Comparison of ENCODE assay signal across 1 cellular context in genomic region chr12:66048843-66049537, GRCh38.
TF ChIP-seq lines count a peak whose summit lies in the region.

No MANE protein-coding gene starts in this region.

TF ChIP-seq in HepG2, 621 proteins besides CTCF, POLR2A, EP300 and RAD21 (continued from another document and continues in another):
- TF ChIP-seq FOXO4 (CRISPR knock-in tag; conservative IDR thresholded peaks at IDR 0.05) (no peak), MIXL1 (CRISPR knock-in tag; IDR thresholded peaks at IDR 0.05) (peak; percentile 95), FOXA3 (CRISPR knock-in tag; IDR thresholded peaks at IDR 0.05) (peak; percentile 97), SKI (IDR thresholded peaks at IDR 0.05; ENCODE audit: partially characterized antibody) (peak; percentile 74), ATF7 (IDR thresholded peaks at IDR 0.05) (peak; percentile 41; the same call in 1 of the 2 replicates), ATF7 (CRISPR knock-in tag; IDR thresholded peaks at IDR 0.05) (no peak; the same call in 1 of the 2 replicates), ARNT (IDR thresholded peaks at IDR 0.05) (no peak), ZNF343 (CRISPR knock-in tag; IDR thresholded peaks at IDR 0.05) (0 out of 2 replicates have a peak, but pooled peaks have one; percentile 23), FOXJ3 (CRISPR knock-in tag; IDR thresholded peaks at IDR 0.05; ENCODE audit: borderline replicate concordance) (peak; percentile 98), KDM6A (CRISPR knock-in tag; IDR thresholded peaks at IDR 0.05; ENCODE audit: low read depth) (peak; percentile 61; the same call in 1 of the 2 replicates), TCF7L2 (IDR thresholded peaks at IDR 0.05; ENCODE audit: low read depth, low read length) (peak; percentile 70), SMARCE1 (IDR thresholded peaks at IDR 0.05; ENCODE audit: borderline replicate concordance) (no peak), PAXIP1 (CRISPR knock-in tag; conservative IDR thresholded peaks at IDR 0.05) (peak; percentile 95), ZNF530 (CRISPR knock-in tag; IDR thresholded peaks at IDR 0.05; ENCODE audit: low read depth) (no peak), DPF2 (CRISPR knock-in tag; IDR thresholded peaks at IDR 0.05; ENCODE audit: borderline replicate concordance, low read depth) (peak; percentile 96), MTA3 (CRISPR knock-in tag; IDR thresholded peaks at IDR 0.05) (no peak), KAT8 (CRISPR knock-in tag; IDR thresholded peaks at IDR 0.05) (peak; percentile 80), TBX2 (CRISPR knock-in tag; IDR thresholded peaks at IDR 0.05; ENCODE audit: borderline replicate concordance) (peak; percentile 82), HMG20B (CRISPR knock-in tag; conservative IDR thresholded peaks at IDR 0.05) (peak; percentile 91), ZNF784 (CRISPR knock-in tag; IDR thresholded peaks at IDR 0.05; ENCODE audit: borderline replicate concordance) (no peak), TBX3 (IDR thresholded peaks at IDR 0.05; ENCODE audit: borderline replicate concordance) (peak; percentile 80; the same call in 1 of the 2 replicates), STAT5B (CRISPR knock-in tag; IDR thresholded peaks at IDR 0.05) (peak; percentile 90; the same call in 1 of the 2 replicates), CBX1 (IDR thresholded peaks at IDR 0.05; ENCODE audit: low read depth) (no peak), LRRFIP1 (CRISPR knock-in tag; conservative IDR thresholded peaks at IDR 0.05) (no peak), MBD4 (IDR thresholded peaks at IDR 0.05; ENCODE audit: borderline replicate concordance, low read length) (peak; percentile 68; the same call in 1 of the 2 replicates), SP5 (CRISPR knock-in tag; IDR thresholded peaks at IDR 0.05; ENCODE audit: borderline replicate concordance, low read depth) (peak; percentile 47; the same call in 1 of the 2 replicates), SIX1 (CRISPR knock-in tag; IDR thresholded peaks at IDR 0.05; ENCODE audit: borderline replicate concordance) (peak; percentile 89), KDM1A (CRISPR knock-in tag; IDR thresholded peaks at IDR 0.05) (peak; percentile 59; the same call in 1 of the 2 replicates), HOXD1 (CRISPR knock-in tag; IDR thresholded peaks at IDR 0.05) (peak; percentile 97), TARDBP (CRISPR knock-in tag; IDR thresholded peaks at IDR 0.05) (peak; percentile 56; the same call in 1 of the 2 replicates), NR3C1 (CRISPR knock-in tag; IDR thresholded peaks at IDR 0.05) (no peak), ZNF354B (CRISPR knock-in tag; IDR thresholded peaks at IDR 0.05) (no peak), ZC3H4 (CRISPR knock-in tag; IDR thresholded peaks at IDR 0.05; ENCODE audit: borderline replicate concordance) (no peak), ZNF34 (CRISPR knock-in tag; IDR thresholded peaks at IDR 0.05; ENCODE audit: borderline replicate concordance) (0 out of 2 replicates have a peak, but pooled peaks have one; percentile 66), RNF219 (CRISPR knock-in tag; IDR thresholded peaks at IDR 0.05) (no peak), PITX1 (CRISPR knock-in tag; IDR thresholded peaks at IDR 0.05) (peak; percentile 70), ATF2 (CRISPR knock-in tag; IDR thresholded peaks at IDR 0.05) (peak; percentile 89), ARID5B (CRISPR knock-in tag; IDR thresholded peaks at IDR 0.05) (peak; percentile 99), SAP130 (CRISPR knock-in tag; IDR thresholded peaks at IDR 0.05; ENCODE audit: low read depth) (peak; percentile 82), REL (CRISPR knock-in tag; conservative IDR thresholded peaks at IDR 0.05) (no peak), ZNF18 (CRISPR knock-in tag; IDR thresholded peaks at IDR 0.05; ENCODE audit: insufficient replicate concordance) (no peak), NFYC (CRISPR knock-in tag; IDR thresholded peaks at IDR 0.05) (peak; percentile 12; the same call in 1 of the 2 replicates), ATF4 (CRISPR knock-in tag; IDR thresholded peaks at IDR 0.05) (peak in 1 of 2 experiments; percentile 87; a peak in 2 of 4 replicates), NFIC (IDR thresholded peaks at IDR 0.05; ENCODE audit: low read length) (peak; percentile 98), ZNF614 (CRISPR knock-in tag; IDR thresholded peaks at IDR 0.05; ENCODE audit: borderline replicate concordance) (peak; percentile 82; the same call in 1 of the 2 replicates), MTF1 (CRISPR knock-in tag; IDR thresholded peaks at IDR 0.05) (no peak), FOXK1 (CRISPR knock-in tag; IDR thresholded peaks at IDR 0.05; ENCODE audit: borderline replicate concordance, low read depth) (peak; percentile 92)
